In the genomic region with DNA sequence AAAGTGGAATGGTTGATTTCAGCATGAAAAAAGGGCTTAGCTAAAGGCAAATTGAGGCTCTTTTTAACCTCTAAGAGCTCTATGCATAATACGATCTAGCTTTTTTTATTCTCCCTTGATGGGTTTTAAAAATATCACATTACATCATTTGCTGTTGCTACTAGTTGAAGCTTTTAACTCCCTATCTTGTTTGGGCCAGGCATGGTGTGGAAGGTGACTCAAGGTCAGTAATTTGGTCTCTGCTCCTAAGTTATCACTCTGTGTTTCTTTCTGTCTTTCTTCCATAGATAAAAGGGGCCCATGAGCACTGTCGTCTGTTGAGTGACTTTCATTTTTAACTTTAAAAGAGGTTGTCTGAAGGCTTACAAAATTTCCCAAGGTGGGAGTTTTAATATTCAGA, we compare ENCODE assay signal across 1 cellular context.
TF ChIP-seq lines count a peak whose summit lies in the region.

No MANE protein-coding gene starts in this region.

TF ChIP-seq in GM23338, 12 proteins besides CTCF, POLR2A, EP300 and RAD21 (continued from another document):
- TF ChIP-seq ZNF462 (CRISPR knock-in tag; IDR thresholded peaks at IDR 0.05) (no peak), ZNF114 (CRISPR knock-in tag; IDR thresholded peaks at IDR 0.05) (no peak), ZNF331 (CRISPR knock-in tag; IDR thresholded peaks at IDR 0.05; ENCODE audit: low read depth) (no peak), POLR2AphosphoS5 (IDR thresholded peaks at IDR 0.05; ENCODE audit: low read depth) (no peak)
